In the genomic region with DNA sequence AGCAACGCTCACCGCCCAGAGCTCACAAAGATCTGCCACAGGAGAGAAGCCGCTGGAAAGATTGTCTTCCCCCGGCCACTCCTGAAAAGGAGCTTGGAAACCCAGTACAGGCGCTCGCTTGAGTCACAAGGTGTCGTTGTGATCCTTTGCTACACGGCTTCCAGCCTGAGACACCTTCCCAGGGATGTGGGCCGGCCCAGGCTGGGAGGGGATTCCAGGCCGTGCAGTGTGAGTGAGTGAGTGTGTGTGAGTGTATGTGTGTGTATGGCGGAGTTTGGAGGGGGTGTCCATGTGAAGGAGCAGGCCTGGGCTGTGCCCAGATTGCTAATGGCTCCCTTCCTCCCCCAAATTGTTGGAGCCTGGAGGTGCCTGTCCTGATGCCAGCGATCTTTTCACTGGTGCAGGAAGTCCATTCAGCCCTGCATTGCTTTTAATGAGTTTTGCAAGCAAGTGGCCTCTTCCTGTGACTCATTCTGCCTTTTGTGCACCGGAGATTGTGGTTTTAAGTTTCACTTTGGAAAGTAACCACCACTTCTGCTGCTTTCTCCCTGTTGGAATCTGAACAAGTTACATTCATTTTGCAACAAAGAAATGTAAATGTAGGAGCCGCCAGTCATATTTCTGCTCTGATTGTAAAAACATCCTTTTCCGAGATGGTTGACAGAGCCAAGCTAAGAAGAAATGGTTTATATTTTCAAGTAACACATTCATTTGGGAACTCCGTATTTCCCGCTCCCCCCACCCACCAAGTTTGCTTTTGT, we compare ENCODE assay signal across 1 cellular context.
TF ChIP-seq lines count a peak whose summit lies in the region.

No MANE protein-coding gene starts in this region.

TF ChIP-seq in HepG2, 621 proteins besides CTCF, POLR2A, EP300 and RAD21 (continued from another document and continues in another):
- TF ChIP-seq, protein P1, sequence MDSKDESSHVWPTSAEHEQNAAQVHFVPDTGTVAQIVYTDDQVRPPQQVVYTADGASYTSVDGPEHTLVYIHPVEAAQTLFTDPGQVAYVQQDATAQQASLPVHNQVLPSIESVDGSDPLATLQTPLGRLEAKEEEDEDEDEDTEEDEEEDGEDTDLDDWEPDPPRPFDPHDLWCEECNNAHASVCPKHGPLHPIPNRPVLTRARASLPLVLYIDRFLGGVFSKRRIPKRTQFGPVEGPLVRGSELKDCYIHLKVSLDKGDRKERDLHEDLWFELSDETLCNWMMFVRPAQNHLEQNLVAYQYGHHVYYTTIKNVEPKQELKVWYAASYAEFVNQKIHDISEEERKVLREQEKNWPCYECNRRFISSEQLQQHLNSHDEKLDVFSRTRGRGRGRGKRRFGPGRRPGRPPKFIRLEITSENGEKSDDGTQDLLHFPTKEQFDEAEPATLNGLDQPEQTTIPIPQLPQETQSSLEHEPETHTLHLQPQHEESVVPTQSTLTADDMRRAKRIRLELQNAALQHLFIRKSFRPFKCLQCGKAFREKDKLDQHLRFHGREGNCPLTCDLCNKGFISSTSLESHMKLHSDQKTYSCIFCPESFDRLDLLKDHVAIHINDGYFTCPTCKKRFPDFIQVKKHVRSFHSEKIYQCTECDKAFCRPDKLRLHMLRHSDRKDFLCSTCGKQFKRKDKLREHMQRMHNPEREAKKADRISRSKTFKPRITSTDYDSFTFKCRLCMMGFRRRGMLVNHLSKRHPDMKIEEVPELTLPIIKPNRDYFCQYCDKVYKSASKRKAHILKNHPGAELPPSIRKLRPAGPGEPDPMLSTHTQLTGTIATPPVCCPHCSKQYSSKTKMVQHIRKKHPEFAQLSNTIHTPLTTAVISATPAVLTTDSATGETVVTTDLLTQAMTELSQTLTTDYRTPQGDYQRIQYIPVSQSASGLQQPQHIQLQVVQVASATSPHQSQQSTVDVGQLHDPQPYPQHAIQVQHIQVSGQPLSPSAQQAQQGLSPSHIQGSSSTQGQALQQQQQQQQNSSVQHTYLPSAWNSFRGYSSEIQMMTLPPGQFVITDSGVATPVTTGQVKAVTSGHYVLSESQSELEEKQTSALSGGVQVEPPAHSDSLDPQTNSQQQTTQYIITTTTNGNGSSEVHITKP (CRISPR knock-in tag; IDR thresholded peaks at IDR 0.05; ENCODE audit: low read depth) = peak; percentile 66; the same call in 1 of the 2 replicates
- TF ChIP-seq ZNF317 (CRISPR knock-in tag; IDR thresholded peaks at IDR 0.05) (peak; percentile 14; the same call in 1 of the 2 replicates), ZBTB7A (CRISPR knock-in tag; IDR thresholded peaks at IDR 0.05) (no peak), KLF16 (CRISPR knock-in tag; IDR thresholded peaks at IDR 0.05) (peak in 1 of 2 experiments; percentile 65; a peak in 1 of 4 replicates), MBNL3 (CRISPR knock-in tag; conservative IDR thresholded peaks at IDR 0.05) (no peak), ZNF296 (CRISPR knock-in tag; conservative IDR thresholded peaks at IDR 0.05) (no peak), NR2C2 (CRISPR knock-in tag; IDR thresholded peaks at IDR 0.05; ENCODE audit: borderline replicate concordance) (0 out of 2 replicates have a peak, but pooled peaks have one; percentile 24), ZNF891 (CRISPR knock-in tag; IDR thresholded peaks at IDR 0.05) (peak; percentile 70; the same call in 1 of the 2 replicates), KMT2A (CRISPR knock-in tag; IDR thresholded peaks at IDR 0.05) (peak; percentile 34; the same call in 1 of the 2 replicates), TBX3 (IDR thresholded peaks at IDR 0.05; ENCODE audit: borderline replicate concordance) (no peak), FOXJ3 (CRISPR knock-in tag; IDR thresholded peaks at IDR 0.05; ENCODE audit: borderline replicate concordance) (peak; percentile 82; the same call in 1 of the 2 replicates), KLF9 (CRISPR knock-in tag; IDR thresholded peaks at IDR 0.05; ENCODE audit: low read depth) (no peak), ZNF225 (CRISPR knock-in tag; IDR thresholded peaks at IDR 0.05) (no peak; the same call in 1 of the 2 replicates), HMG20A (CRISPR knock-in tag; IDR thresholded peaks at IDR 0.05; ENCODE audit: borderline replicate concordance) (peak; percentile 81), PHF20 (CRISPR knock-in tag; IDR thresholded peaks at IDR 0.05) (no peak), SMAD3 (CRISPR knock-in tag; IDR thresholded peaks at IDR 0.05) (peak; percentile 51; the same call in 1 of the 2 replicates), ZNF816 (CRISPR knock-in tag; IDR thresholded peaks at IDR 0.05; ENCODE audit: borderline replicate concordance) (no peak), SMAD9 (CRISPR knock-in tag; IDR thresholded peaks at IDR 0.05) (no peak), ZNF432 (CRISPR knock-in tag; IDR thresholded peaks at IDR 0.05; ENCODE audit: borderline replicate concordance) (no peak), LCORL (IDR thresholded peaks at IDR 0.05) (no peak; the same call in 1 of the 2 replicates), LCORL (CRISPR knock-in tag; IDR thresholded peaks at IDR 0.05) (peak; percentile 93), CHCHD3 (CRISPR knock-in tag; IDR thresholded peaks at IDR 0.05) (no peak), ISX (CRISPR knock-in tag; conservative IDR thresholded peaks at IDR 0.05) (no peak), ATM (IDR thresholded peaks at IDR 0.05; ENCODE audit: borderline replicate concordance) (no peak), AKAP8 (CRISPR knock-in tag; IDR thresholded peaks at IDR 0.05) (0 out of 2 replicates have a peak, but pooled peaks have one; percentile 50), DNMT3B (CRISPR knock-in tag; conservative IDR thresholded peaks at IDR 0.05) (0 out of 2 replicates have a peak, but pooled peaks have one; percentile 25), RFX1 (IDR thresholded peaks at IDR 0.05) (no peak), ZNF839 (CRISPR knock-in tag; IDR thresholded peaks at IDR 0.05; ENCODE audit: borderline replicate concordance) (no peak), PAWR (CRISPR knock-in tag; IDR thresholded peaks at IDR 0.05; ENCODE audit: borderline replicate concordance) (no peak), KDM5A (IDR thresholded peaks at IDR 0.05; ENCODE audit: borderline replicate concordance, low read length) (peak; percentile 33; the same call in 1 of the 2 replicates)
- TF ChIP-seq, protein P2, sequence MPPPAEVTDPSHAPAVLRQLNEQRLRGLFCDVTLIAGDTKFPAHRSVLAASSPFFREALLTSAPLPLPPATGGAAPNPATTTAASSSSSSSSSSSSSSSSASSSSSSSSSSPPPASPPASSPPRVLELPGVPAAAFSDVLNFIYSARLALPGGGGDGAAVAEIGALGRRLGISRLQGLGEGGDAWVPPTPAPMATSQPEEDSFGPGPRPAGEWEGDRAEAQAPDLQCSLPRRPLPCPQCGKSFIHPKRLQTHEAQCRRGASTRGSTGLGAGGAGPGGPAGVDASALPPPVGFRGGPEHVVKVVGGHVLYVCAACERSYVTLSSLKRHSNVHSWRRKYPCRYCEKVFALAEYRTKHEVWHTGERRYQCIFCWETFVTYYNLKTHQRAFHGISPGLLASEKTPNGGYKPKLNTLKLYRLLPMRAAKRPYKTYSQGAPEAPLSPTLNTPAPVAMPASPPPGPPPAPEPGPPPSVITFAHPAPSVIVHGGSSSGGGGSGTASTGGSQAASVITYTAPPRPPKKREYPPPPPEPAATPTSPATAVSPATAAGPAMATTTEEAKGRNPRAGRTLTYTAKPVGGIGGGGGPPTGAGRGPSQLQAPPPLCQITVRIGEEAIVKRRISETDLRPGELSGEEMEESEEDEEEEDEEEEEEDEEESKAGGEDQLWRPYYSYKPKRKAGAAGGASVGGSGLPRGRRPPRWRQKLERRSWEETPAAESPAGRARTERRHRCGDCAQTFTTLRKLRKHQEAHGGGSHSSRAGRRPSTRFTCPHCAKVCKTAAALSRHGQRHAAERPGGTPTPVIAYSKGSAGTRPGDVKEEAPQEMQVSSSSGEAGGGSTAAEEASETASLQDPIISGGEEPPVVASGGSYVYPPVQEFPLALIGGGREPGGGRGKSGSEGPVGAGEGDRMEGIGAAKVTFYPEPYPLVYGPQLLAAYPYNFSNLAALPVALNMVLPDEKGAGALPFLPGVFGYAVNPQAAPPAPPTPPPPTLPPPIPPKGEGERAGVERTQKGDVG (CRISPR knock-in tag; IDR thresholded peaks at IDR 0.05; ENCODE audit: borderline replicate concordance) = no peak
- TF ChIP-seq, protein P3, sequence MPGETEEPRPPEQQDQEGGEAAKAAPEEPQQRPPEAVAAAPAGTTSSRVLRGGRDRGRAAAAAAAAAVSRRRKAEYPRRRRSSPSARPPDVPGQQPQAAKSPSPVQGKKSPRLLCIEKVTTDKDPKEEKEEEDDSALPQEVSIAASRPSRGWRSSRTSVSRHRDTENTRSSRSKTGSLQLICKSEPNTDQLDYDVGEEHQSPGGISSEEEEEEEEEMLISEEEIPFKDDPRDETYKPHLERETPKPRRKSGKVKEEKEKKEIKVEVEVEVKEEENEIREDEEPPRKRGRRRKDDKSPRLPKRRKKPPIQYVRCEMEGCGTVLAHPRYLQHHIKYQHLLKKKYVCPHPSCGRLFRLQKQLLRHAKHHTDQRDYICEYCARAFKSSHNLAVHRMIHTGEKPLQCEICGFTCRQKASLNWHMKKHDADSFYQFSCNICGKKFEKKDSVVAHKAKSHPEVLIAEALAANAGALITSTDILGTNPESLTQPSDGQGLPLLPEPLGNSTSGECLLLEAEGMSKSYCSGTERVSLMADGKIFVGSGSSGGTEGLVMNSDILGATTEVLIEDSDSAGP (CRISPR knock-in tag; IDR thresholded peaks at IDR 0.05; ENCODE audit: borderline replicate concordance) = peak; percentile 70; the same call in 1 of the 2 replicates
- TF ChIP-seq, protein P4, sequence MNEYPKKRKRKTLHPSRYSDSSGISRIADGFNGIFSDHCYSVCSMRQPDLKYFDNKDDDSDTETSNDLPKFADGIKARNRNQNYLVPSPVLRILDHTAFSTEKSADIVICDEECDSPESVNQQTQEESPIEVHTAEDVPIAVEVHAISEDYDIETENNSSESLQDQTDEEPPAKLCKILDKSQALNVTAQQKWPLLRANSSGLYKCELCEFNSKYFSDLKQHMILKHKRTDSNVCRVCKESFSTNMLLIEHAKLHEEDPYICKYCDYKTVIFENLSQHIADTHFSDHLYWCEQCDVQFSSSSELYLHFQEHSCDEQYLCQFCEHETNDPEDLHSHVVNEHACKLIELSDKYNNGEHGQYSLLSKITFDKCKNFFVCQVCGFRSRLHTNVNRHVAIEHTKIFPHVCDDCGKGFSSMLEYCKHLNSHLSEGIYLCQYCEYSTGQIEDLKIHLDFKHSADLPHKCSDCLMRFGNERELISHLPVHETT (CRISPR knock-in tag; conservative IDR thresholded peaks at IDR 0.05) = no peak
- TF ChIP-seq, protein P5, sequence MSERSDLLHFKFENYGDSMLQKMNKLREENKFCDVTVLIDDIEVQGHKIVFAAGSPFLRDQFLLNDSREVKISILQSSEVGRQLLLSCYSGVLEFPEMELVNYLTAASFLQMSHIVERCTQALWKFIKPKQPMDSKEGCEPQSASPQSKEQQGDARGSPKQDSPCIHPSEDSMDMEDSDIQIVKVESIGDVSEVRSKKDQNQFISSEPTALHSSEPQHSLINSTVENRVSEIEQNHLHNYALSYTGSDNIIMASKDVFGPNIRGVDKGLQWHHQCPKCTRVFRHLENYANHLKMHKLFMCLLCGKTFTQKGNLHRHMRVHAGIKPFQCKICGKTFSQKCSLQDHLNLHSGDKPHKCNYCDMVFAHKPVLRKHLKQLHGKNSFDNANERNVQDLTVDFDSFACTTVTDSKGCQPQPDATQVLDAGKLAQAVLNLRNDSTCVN (CRISPR knock-in tag; IDR thresholded peaks at IDR 0.05; ENCODE audit: borderline replicate concordance) = peak; percentile 51; the same call in 1 of the 2 replicates
- TF ChIP-seq, protein P6, sequence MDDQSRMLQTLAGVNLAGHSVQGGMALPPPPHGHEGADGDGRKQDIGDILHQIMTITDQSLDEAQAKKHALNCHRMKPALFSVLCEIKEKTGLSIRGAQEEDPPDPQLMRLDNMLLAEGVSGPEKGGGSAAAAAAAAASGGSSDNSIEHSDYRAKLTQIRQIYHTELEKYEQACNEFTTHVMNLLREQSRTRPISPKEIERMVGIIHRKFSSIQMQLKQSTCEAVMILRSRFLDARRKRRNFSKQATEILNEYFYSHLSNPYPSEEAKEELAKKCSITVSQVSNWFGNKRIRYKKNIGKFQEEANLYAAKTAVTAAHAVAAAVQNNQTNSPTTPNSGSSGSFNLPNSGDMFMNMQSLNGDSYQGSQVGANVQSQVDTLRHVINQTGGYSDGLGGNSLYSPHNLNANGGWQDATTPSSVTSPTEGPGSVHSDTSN (CRISPR knock-in tag; IDR thresholded peaks at IDR 0.05; ENCODE audit: borderline replicate concordance) = no peak
- TF ChIP-seq, protein P7, sequence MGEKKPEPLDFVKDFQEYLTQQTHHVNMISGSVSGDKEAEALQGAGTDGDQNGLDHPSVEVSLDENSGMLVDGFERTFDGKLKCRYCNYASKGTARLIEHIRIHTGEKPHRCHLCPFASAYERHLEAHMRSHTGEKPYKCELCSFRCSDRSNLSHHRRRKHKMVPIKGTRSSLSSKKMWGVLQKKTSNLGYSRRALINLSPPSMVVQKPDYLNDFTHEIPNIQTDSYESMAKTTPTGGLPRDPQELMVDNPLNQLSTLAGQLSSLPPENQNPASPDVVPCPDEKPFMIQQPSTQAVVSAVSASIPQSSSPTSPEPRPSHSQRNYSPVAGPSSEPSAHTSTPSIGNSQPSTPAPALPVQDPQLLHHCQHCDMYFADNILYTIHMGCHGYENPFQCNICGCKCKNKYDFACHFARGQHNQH (CRISPR knock-in tag; IDR thresholded peaks at IDR 0.05) = peak; percentile 81
- TF ChIP-seq, protein P8, sequence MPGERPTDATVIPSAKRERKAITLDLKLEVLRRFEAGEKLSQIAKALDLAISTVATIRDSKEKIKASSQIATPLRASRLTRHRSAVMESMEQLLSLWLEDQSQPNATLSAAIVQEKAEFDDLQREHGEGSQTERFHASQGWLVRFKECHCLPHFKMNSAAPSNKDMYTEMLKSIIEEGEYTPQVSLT (CRISPR knock-in tag; IDR thresholded peaks at IDR 0.05; ENCODE audit: borderline replicate concordance, low read depth) = no peak
- TF ChIP-seq, protein P9, sequence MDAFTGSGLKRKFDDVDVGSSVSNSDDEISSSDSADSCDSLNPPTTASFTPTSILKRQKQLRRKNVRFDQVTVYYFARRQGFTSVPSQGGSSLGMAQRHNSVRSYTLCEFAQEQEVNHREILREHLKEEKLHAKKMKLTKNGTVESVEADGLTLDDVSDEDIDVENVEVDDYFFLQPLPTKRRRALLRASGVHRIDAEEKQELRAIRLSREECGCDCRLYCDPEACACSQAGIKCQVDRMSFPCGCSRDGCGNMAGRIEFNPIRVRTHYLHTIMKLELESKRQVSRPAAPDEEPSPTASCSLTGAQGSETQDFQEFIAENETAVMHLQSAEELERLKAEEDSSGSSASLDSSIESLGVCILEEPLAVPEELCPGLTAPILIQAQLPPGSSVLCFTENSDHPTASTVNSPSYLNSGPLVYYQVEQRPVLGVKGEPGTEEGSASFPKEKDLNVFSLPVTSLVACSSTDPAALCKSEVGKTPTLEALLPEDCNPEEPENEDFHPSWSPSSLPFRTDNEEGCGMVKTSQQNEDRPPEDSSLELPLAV (CRISPR knock-in tag; conservative IDR thresholded peaks at IDR 0.05; ENCODE audit: low read depth) = no peak
